Comparison of ENCODE assay signal across 10 cellular contexts in genomic region chr1:183593356-183593755, GRCh38. TPM values are rescaled to one million over a fixed set of nuclear protein-coding genes. Genes with fewer than 3 reads are reported as not detected.
DNase-seq lines count a peak whose midpoint lies in the region; ATAC-seq and FAIRE-seq lines count a peak whose summit lies in the region.
"Had no signal": no experiment of that assay in that cellular context is flagged by ENCODE, and none has a peak within 500 bp of the region (broad histone marks: within the 10 kb centered on the region; RNA-seq: fewer than 3 reads in every experiment).

No MANE protein-coding gene starts in this region.

- DNase-seq in NAMALWA (ENCODE audit: low spot score) (peak; percentile 59), medulla oblongata (ENCODE audit: extremely low spot score) (peak; percentile 73), NCI-H1436 treated with DMSO at 0.1 percent for 48 hours (lab: John Stamatoyannopoulos, UW) (no peak), COR-L47 (lab: John Stamatoyannopoulos, UW) (no peak), small intestine (no peak)
- DNase-seq in activated CD4-positive, CD25-positive, alpha-beta regulatory T cell (lab: John Stamatoyannopoulos, UW): no peak
- DNase-seq: effector memory CD4-positive, alpha-beta T cell had no signal

- no peak overlapping the region for H3K27ac ChIP-seq in small intestine (ENCODE audit: low read depth in 1 of 2, low read length in 1 of 2)

- H3K27me3 ChIP-seq in small intestine (ENCODE audit: control insufficient read depth in 2 of 2, insufficient read depth in 2 of 2, low read length in 2 of 2): no peaks in the 10 kb centered on the region

- peak; percentile 48 for ATAC-seq in GM18868 (IDR thresholded peaks at IDR 0.05; ENCODE audit: unreplicated experiment)
- ATAC-seq in HG02610 (IDR thresholded peaks at IDR 0.05; ENCODE audit: unreplicated experiment): peak; percentile 56

- no peaks in the 10 kb centered on the region for H3K4me1 ChIP-seq in small intestine (ENCODE audit: control insufficient read depth in 2 of 2, insufficient read depth in 1 of 2, low read depth in 1 of 2, low read length in 1 of 2)

- no peak for FAIRE-seq in small intestine (lab: Jason Lieb, UNC)
- FAIRE-seq: TTC549 had no signal

- 62 to 71% (median 66%) methylated on average over 3 of the region's 3 CpGs for WGBS in small intestine, 3 donors

- no peaks in the 10 kb centered on the region for H3K9me3 ChIP-seq in small intestine (ENCODE audit: control insufficient read depth, low read depth)

- no peaks in the 10 kb centered on the region for H3K36me3 ChIP-seq in small intestine (ENCODE audit: control insufficient read depth in 2 of 2, insufficient read depth in 2 of 2, low read length in 2 of 2)

- no peak overlapping the region for H3K4me3 ChIP-seq in small intestine (ENCODE audit: low read depth in 1 of 2, low read length in 2 of 2)

RNA-seq across cellular contexts. Expression of gene NCF2, which starts 3.1 kb away (rescaled TPM):
- 1 to 10 TPM in 2 of 3 donors, under 1 TPM in 1; 0.89 to 4.9 (median 3.3) TPM for polyA plus RNA-seq in small intestine

RNA-seq across cellular contexts. Expression of gene ARPC5, which starts 42.2 kb away (rescaled TPM):
- polyA plus RNA-seq in small intestine: 100 to 1,000 TPM; 125 to 140 (median 126) TPM

RNA-seq across cellular contexts. Expression of gene APOBEC4, which starts 59.8 kb away (rescaled TPM):
- polyA plus RNA-seq in small intestine: under 1 TPM in 2 of 3 donors, not detected in 1; 0.01 to 0.22 TPM

Comparison
In these comparisons a context has a peak if more than half of its experiments do, and no peak if none do; other contexts are left out.
1. DNase-seq: peak in NAMALWA (single experiment) and medulla oblongata (single experiment); none in NCI-H1436 treated with DMSO at 0.1 percent for 48 hours (single experiment), COR-L47 (single experiment), small intestine (single experiment) and activated CD4-positive, CD25-positive, alpha-beta regulatory T cell (0 of 4).